In the genomic region with DNA sequence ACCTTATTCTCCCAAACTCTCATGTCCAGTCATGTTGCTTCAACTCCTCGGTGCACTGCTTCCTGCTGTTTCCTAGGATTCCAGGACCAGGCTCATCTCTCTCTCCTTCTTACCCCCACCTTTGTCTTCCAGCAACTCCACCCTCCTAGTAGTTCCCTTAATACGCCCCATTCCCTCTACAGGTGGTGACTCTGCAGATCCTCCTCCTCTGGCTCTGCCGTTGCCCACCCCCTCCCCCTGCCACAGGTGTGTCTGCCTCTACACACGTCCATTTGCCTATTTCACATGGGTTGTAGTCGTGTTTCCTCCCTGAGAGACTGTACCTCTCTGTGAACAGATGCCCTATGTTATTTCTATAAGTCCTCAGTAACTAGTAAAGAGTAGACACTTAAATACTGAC, we compare ENCODE assay signal across 19 cellular contexts. TPM values are rescaled to one million over a fixed set of nuclear protein-coding genes. Genes with fewer than 3 reads are reported as not detected.
DNase-seq lines count a peak whose midpoint lies in the region; ATAC-seq, FAIRE-seq and TF ChIP-seq lines count a peak whose summit lies in the region.
"Had no signal": no experiment of that assay in that cellular context is flagged by ENCODE, and none has a peak within 500 bp of the region (broad histone marks: within the 10 kb centered on the region; RNA-seq: fewer than 3 reads in every experiment).

No MANE protein-coding gene starts in this region.

- H3K56ac ChIP-seq in H1 (replicated peaks; ENCODE audit: insufficient read length, low read depth, low read length) = no peak overlapping the region

- no peak overlapping the region for H4K5ac ChIP-seq in H1 (ENCODE audit: insufficient read length, low read depth, low read length)

- no peak for TF ChIP-seq EP300 in H1 (IDR thresholded peaks at IDR 0.05; ENCODE audit: borderline replicate concordance in 1 of 2, low read depth in 2 of 2, low read length in 2 of 2)

- TF ChIP-seq POLR2A in H1 (IDR thresholded peaks at IDR 0.05; ENCODE audit: control extremely low read depth in 1 of 2, low read depth in 2 of 2, low read length in 2 of 2) = no peak

- CTCF ChIA-PET in HEK293 (lab: Yijun Ruan, JAX) (no interaction called here), H1 (lab: Charles Lee; ENCODE audit: partially characterized antibody) (no interaction called here), PC-9 (lab: Charles Lee) (no interaction called here)

- H3K4me3 ChIP-seq in GM23338 = no peak overlapping the region
- H3K4me3 ChIP-seq in HEK293 (ENCODE audit: low read depth, low read length) = no peak overlapping the region
- H3K4me3 ChIP-seq in H1 (ENCODE audit: extremely low read depth in 1 of 4, insufficient read depth in 2 of 4, low read depth in 3 of 4, low read length in 4 of 4) = no peak overlapping the region
- H3K4me3 ChIP-seq in PC-9 = no peak overlapping the region
- H3K4me3 ChIP-seq: BLaER1 treated with 17β-estradiol and CSF1 and Interleukin-3, amounts not matched to agents 10 nM and 100 nM; K562 had no signal

- 0 out of 2 replicates have a peak overlapping the region, but pooled peaks have one; percentile 49 for H3K18ac ChIP-seq in H1 (ENCODE audit: extremely low read depth, low read length)

- 74% methylated on average over 5 of the region's 5 CpGs; no CpG with 5 or more reads in 1 of the 2 experiments for WGBS in H1 (ENCODE audit: extremely low coverage in 1 of 2, insufficient coverage in 1 of 2, insufficient read length in 1 of 2, insufficient replicate concordance in 2 of 2, low coverage in 1 of 2, low lambda C conversion rate in 2 of 2, missing lambda C conversion rate in 1 of 2), 2 experiments

- H3K9ac ChIP-seq in H1 (replicated peaks in 1 of 4; ENCODE audit: extremely low read depth in 1 of 4, low read depth in 3 of 4, low read length in 3 of 4) = no peak overlapping the region
- H3K9ac ChIP-seq: BLaER1 treated with 17β-estradiol and CSF1 and Interleukin-3, amounts not matched to agents 10 nM and 100 nM had no signal

- intact Hi-C loops in CD14-positive monocyte (cut with micrococcal nuclease) (no loop called here), PC-9 (cut with micrococcal nuclease; ENCODE audit: unreplicated experiment) (no loop called here)

- no peak overlapping the region for H3K4ac ChIP-seq in H1 (replicated peaks; ENCODE audit: insufficient read length, low read depth, low read length)

- H3K36me3 Mint-ChIP-seq in GM23338 (ENCODE audit: low read depth) (peaks cover 49% of the 10 kb centered on the region), CD14-positive monocyte (peaks cover 0 to 6% of the 10 kb centered on the region in 2 donors)
- H3K36me3 Mint-ChIP-seq: CD4-positive, CD25-positive, alpha-beta regulatory T cell; CD8-positive, alpha-beta memory T cell had no signal

- H2BK5ac ChIP-seq in H1 (ENCODE audit: low read depth, low read length) = peak overlapping the region; percentile 75

- no peak overlapping the region for H2BK120ac ChIP-seq in H1 (replicated peaks; ENCODE audit: low read depth, low read length)

- no peak overlapping the region for H2BK15ac ChIP-seq in H1 (ENCODE audit: low read length)

- H4K8ac ChIP-seq in H1 (ENCODE audit: extremely low read depth, insufficient read depth, low read length) = peak overlapping the region; percentile 73

- H3K4me1 Mint-ChIP-seq in GM23338 (peaks cover 15% of the 10 kb centered on the region), CD14-positive monocyte (peaks cover 7% of the 10 kb centered on the region)
- H3K4me1 Mint-ChIP-seq: B cell; CD4-positive, CD25-positive, alpha-beta regulatory T cell; CD8-positive, alpha-beta memory T cell had no signal

- H3K79me2 ChIP-seq in GM23338 (replicated peaks; ENCODE audit: insufficient read depth) (no peaks in the 10 kb centered on the region), H1 (ENCODE audit: control insufficient read depth in 1 of 2, insufficient read depth in 2 of 2, low read length in 2 of 2) (no peaks in the 10 kb centered on the region), PC-9 (ENCODE audit: low read depth) (no peaks in the 10 kb centered on the region)

- POLR2A ChIA-PET in HEK293 (lab: Yijun Ruan, JAX) (no interaction called here), H1 (lab: Charles Lee; ENCODE audit: partially characterized antibody) (interaction anchor here (1.4 to 1.6 kb wide), 2 partner anchors 10 to 33 kb away, joined by 3 to 4 read pairs; a partner anchor contains a TSS), PC-9 (lab: Charles Lee; ENCODE audit: unreplicated experiment) (no interaction called here)

- H3K4me1 ChIP-seq in GM23338 (ENCODE audit: insufficient read depth) = no peaks in the 10 kb centered on the region
- H3K4me1 ChIP-seq in HEK293 (ENCODE audit: control insufficient read depth, insufficient read depth, low read length) = no peaks in the 10 kb centered on the region
- H3K4me1 ChIP-seq in H1 (replicated peaks in 1 of 4; ENCODE audit: control insufficient read depth in 3 of 4, insufficient read depth in 4 of 4, low read length in 3 of 4) = peaks cover 0 to 7% (median 3%) of the 10 kb centered on the region in 4 experiments; a peak in 2 of 7 replicates
- H3K4me1 ChIP-seq in PC-9 (replicated peaks; ENCODE audit: insufficient read depth) = no peaks in the 10 kb centered on the region

- H3K36me3 ChIP-seq in GM23338 (ENCODE audit: insufficient read depth) (no peaks in the 10 kb centered on the region; the same call in 1 of the 2 replicates), HEK293 (ENCODE audit: control insufficient read depth in 2 of 2, insufficient read depth in 1 of 2, low read length in 2 of 2) (peaks cover 3 to 14% of the 10 kb centered on the region in 2 experiments), H1 (ENCODE audit: control insufficient read depth in 2 of 4, insufficient read depth in 4 of 4, low read length in 3 of 4) (peaks cover 0 to 12% (median 5%) of the 10 kb centered on the region in 4 experiments; a peak in 3 of 8 replicates), PC-9 (ENCODE audit: low read depth) (no peaks in the 10 kb centered on the region)
- H3K36me3 ChIP-seq: BLaER1 treated with 17β-estradiol and CSF1 and Interleukin-3, amounts not matched to agents 10 nM and 100 nM had no signal

- H3K23ac ChIP-seq in H1 (ENCODE audit: insufficient read length) = no peak overlapping the region

- H3K4me3 Mint-ChIP-seq in GM23338 (no peak overlapping the region), CD14-positive monocyte (no peak overlapping the region)
- H3K4me3 Mint-ChIP-seq: B cell; CD4-positive, CD25-positive, alpha-beta regulatory T cell; CD8-positive, alpha-beta memory T cell; HFFc6 had no signal

- DNase-seq in GM23338 (ENCODE audit: low spot score) (peak; percentile 36), H1 (ENCODE audit: low read depth in 1 of 2, low spot score in 2 of 2) (no peak), CD14-positive monocyte (ENCODE audit: low spot score) (no peak), PC-9 (no peak), NCI-H1417 treated with DMSO at 0.1 percent for 48 hours (lab: John Stamatoyannopoulos, UW) (no peak)
- DNase-seq: CD4-positive, CD25-positive, alpha-beta regulatory T cell; CD8-positive, alpha-beta memory T cell; COR-L47; GOT3; HCEC 1CT; HFFc6 had no signal

- BruUV-seq in PC-9 (replicated peaks; lab: Mats Ljungman, UMichigan) = no TSS peak

- TF ChIP-seq CTCF in GM23338 (conservative IDR thresholded peaks at IDR 0.05; ENCODE audit: low read depth in 2 of 2) = no peak
- TF ChIP-seq CTCF in HEK293 (tag by site-specific recombination; IDR thresholded peaks at IDR 0.05) = no peak
- no peak for TF ChIP-seq CTCF in H1 (IDR thresholded peaks at IDR 0.05; ENCODE audit: control extremely low read depth in 1 of 3, insufficient read depth in 1 of 3, low read depth in 1 of 3, low read length in 3 of 3)
- TF ChIP-seq CTCF in CD14-positive monocyte (IDR thresholded peaks at IDR 0.05) = no peak
- no peak for TF ChIP-seq CTCF in PC-9 (conservative IDR thresholded peaks at IDR 0.05)

- no peak overlapping the region for H3K14ac ChIP-seq in H1 (ENCODE audit: insufficient read length)

- H3K27ac ChIP-seq in GM23338 (ENCODE audit: low read depth) = no peak overlapping the region
- no peak overlapping the region for H3K27ac ChIP-seq in HEK293 (ENCODE audit: extremely low read depth, low read depth, low read length)
- no peak overlapping the region for H3K27ac ChIP-seq in H1 (ENCODE audit: low read depth, low read length)
- no peak overlapping the region for H3K27ac ChIP-seq in PC-9
- H3K27ac ChIP-seq: BLaER1 treated with 17β-estradiol and CSF1 and Interleukin-3, amounts not matched to agents 10 nM and 100 nM; HL-60 had no signal

- no peak for TF ChIP-seq RAD21 in H1 (IDR thresholded peaks at IDR 0.05 in 1 of 2, conservative IDR thresholded peaks at IDR 0.05 in 1 of 2; ENCODE audit: low read depth in 2 of 2, low read length in 2 of 2)

- H2BK12ac ChIP-seq in H1 (ENCODE audit: low read depth, low read length) = no peak overlapping the region

- 0 out of 2 replicates have a peak overlapping the region, but pooled peaks have one; percentile 23 for H3K27ac Mint-ChIP-seq in GM23338
- H3K27ac Mint-ChIP-seq in CD14-positive monocyte = no peak overlapping the region
- H3K27ac Mint-ChIP-seq: B cell; CD4-positive, CD25-positive, alpha-beta regulatory T cell; HFFc6 had no signal

- H3K79me1 ChIP-seq in H1 (ENCODE audit: low read depth, low read length) = peaks cover 3% of the 10 kb centered on the region; the same call in 1 of the 2 replicates

- H3K9me3 Mint-ChIP-seq in GM23338 (no peaks in the 10 kb centered on the region), CD14-positive monocyte (peaks cover 0 to 1% (median 0%) of the 10 kb centered on the region in 7 donors)
- H3K9me3 Mint-ChIP-seq: HFFc6 had no signal

- H3K9me2 ChIP-seq in GM23338 (ENCODE audit: insufficient read depth) (no peaks in the 10 kb centered on the region), PC-9 (ENCODE audit: insufficient read depth) (no peaks in the 10 kb centered on the region)

- peak overlapping the region; percentile 60; the same call in 1 of the 2 replicates for H2AK5ac ChIP-seq in H1 (ENCODE audit: low read depth, low read length)

- no peaks in the 10 kb centered on the region for H3K23me2 ChIP-seq in H1 (ENCODE audit: low read depth, low read length)

- 0 out of 2 replicates have a peak, but pooled peaks cover 3% of the 10 kb centered on the region for H3F3A ChIP-seq in GM23338 (replicated peaks; ENCODE audit: low read depth)
- H3F3A ChIP-seq in PC-9 (ENCODE audit: insufficient read depth, low read depth) = no peaks in the 10 kb centered on the region; the same call in 1 of the 2 replicates

- H3K9me3 ChIP-seq in HEK293 (ENCODE audit: control insufficient read depth, insufficient read depth, low read depth, low read length) (no peaks in the 10 kb centered on the region), H1 (ENCODE audit: insufficient read depth in 2 of 2, low read depth in 1 of 2, low read length in 1 of 2) (no peaks in the 10 kb centered on the region), PC-9 (ENCODE audit: insufficient read depth, low read depth) (no peaks in the 10 kb centered on the region)
- H3K9me3 ChIP-seq: BLaER1 treated with 17β-estradiol and CSF1 and Interleukin-3, amounts not matched to agents 10 nM and 100 nM had no signal

- FAIRE-seq in H1 (lab: Jason Lieb, UNC) = no peak
- FAIRE-seq: D721Med, G401.6, GM12891, K562 had no signal

- peak; percentile 83 for ATAC-seq in GM23338
- ATAC-seq: K562 had no signal

- H3K4me2 ChIP-seq in GM23338 = no peak overlapping the region
- no peak overlapping the region for H3K4me2 ChIP-seq in H1 (ENCODE audit: insufficient read depth in 1 of 2, low read depth in 2 of 2, low read length in 2 of 2)
- H3K4me2 ChIP-seq in PC-9 = no peak overlapping the region
- H3K4me2 ChIP-seq: BLaER1 treated with 17β-estradiol and CSF1 and Interleukin-3, amounts not matched to agents 10 nM and 100 nM had no signal

- H3K27me3 Mint-ChIP-seq in GM23338 (ENCODE audit: insufficient read depth, low read depth, poor library complexity) = peaks cover 6% of the 10 kb centered on the region
- H3K27me3 Mint-ChIP-seq in CD14-positive monocyte (ENCODE audit: low read depth in 3 of 3) = peaks cover 0 to 6% (median 4%) of the 10 kb centered on the region in 3 donors
- H3K27me3 Mint-ChIP-seq: B cell; CD4-positive, CD25-positive, alpha-beta regulatory T cell; CD8-positive, alpha-beta memory T cell had no signal

- H4K20me1 ChIP-seq in GM23338 (replicated peaks; ENCODE audit: insufficient read depth) (no peaks in the 10 kb centered on the region), H1 (replicated peaks in 1 of 2; ENCODE audit: control insufficient read depth in 1 of 2, insufficient read depth in 2 of 2, low read length in 2 of 2) (no peaks in the 10 kb centered on the region), PC-9 (ENCODE audit: insufficient read depth) (no peaks in the 10 kb centered on the region)
- H4K20me1 ChIP-seq: BLaER1 treated with 17β-estradiol and CSF1 and Interleukin-3, amounts not matched to agents 10 nM and 100 nM had no signal

- no peaks in the 10 kb centered on the region for H3K27me3 ChIP-seq in GM23338 (ENCODE audit: insufficient read depth)
- no peaks in the 10 kb centered on the region for H3K27me3 ChIP-seq in H1 (replicated peaks in 1 of 4; ENCODE audit: control insufficient read depth in 3 of 4, extremely low read depth in 1 of 4, insufficient read depth in 3 of 4, low read length in 3 of 4)
- H3K27me3 ChIP-seq in PC-9 (ENCODE audit: insufficient read depth, low read depth) = no peaks in the 10 kb centered on the region
- H3K27me3 ChIP-seq: BLaER1 treated with 17β-estradiol and CSF1 and Interleukin-3, amounts not matched to agents 10 nM and 100 nM had no signal

- no peak overlapping the region for H2BK20ac ChIP-seq in H1 (ENCODE audit: low read length)

- H2AFZ ChIP-seq in GM23338 = no peak overlapping the region
- no peak overlapping the region for H2AFZ ChIP-seq in H1 (ENCODE audit: low read length)
- H2AFZ ChIP-seq in PC-9 = no peak overlapping the region

- no peak overlapping the region for H4K91ac ChIP-seq in H1 (replicated peaks; ENCODE audit: insufficient read length, low read length)

RNA-seq across cellular contexts. Expression of a gene that starts 32.4 kb away (rescaled TPM):
- total RNA-seq in GM23338 (2014; rRNA removed; shearing (Covaris generic)) = 20.3 and 22.6 TPM in 2 replicates
- polyA plus RNA-seq in GM23338 (2016; fragmentation: Nextera tagmentation; extraction: Ambion mirVana) = 8.3 and 10.0 TPM in 2 replicates
- 13.9 and 15.0 TPM in 2 replicates for total RNA-seq in H1 (2021; fragmentation: NEBNext Ultra II Directional; extraction: Animal tissue kit (Norgen Biotek cat#: 25700))
- 6.3 and 8.7 TPM in 2 replicates for polyA plus RNA-seq in H1 (2011; rRNA removed)
- 8.0 TPM for polyA plus RNA-seq in H1 (2011; cell fraction: cytosol; rRNA removed)
- 11.8 TPM for polyA plus RNA-seq in H1 (2011; cell fraction: nucleus; rRNA removed)
- polyA plus RNA-seq in H1 (2012, experiment 1 of 2) = 6.3 to 10.4 TPM (median 7.2 TPM) in 4 replicates
- polyA plus RNA-seq in H1 (2012, experiment 2 of 2) = 1.1 TPM
- polyA plus RNA-seq in H1 (2013, experiment 1 of 2) = 20.7 TPM
- 22.2 TPM for polyA plus RNA-seq in H1 (2013, experiment 2 of 2)
- 13.7 and 18.2 TPM in 2 replicates for polyA minus RNA-seq in H1 (2011; rRNA and poly(A)+ RNA removed)
- polyA minus RNA-seq in H1 (2011; cell fraction: cytosol; rRNA and poly(A)+ RNA removed) = 9.7 TPM
- polyA minus RNA-seq in H1 (2011; cell fraction: nucleus; rRNA and poly(A)+ RNA removed) = 18.0 TPM
- under 1 TPM; 0.12 to 0.13 TPM for polyA plus RNA-seq in CD14-positive monocyte
- 35.6 and 37.3 TPM in 2 replicates for total RNA-seq in PC-9 (2021)
